In genomic region chr9:77952641-77953341, GRCh38 we compare ENCODE assay signal across 10 cellular contexts.
DNase-seq lines count a peak whose midpoint lies in the region; FAIRE-seq and TF ChIP-seq lines count a peak whose summit lies in the region.
"Had no signal": no experiment of that assay in that cellular context is flagged by ENCODE, and none has a peak within 500 bp of the region (broad histone marks: within the 10 kb centered on the region; RNA-seq: fewer than 3 reads in every experiment).

No MANE protein-coding gene starts in this region.

- no peak overlapping the region for H3K9ac ChIP-seq in mucosa of rectum (ENCODE audit: low read depth in 1 of 2, low read length in 2 of 2)

- no peaks in the 10 kb centered on the region for H3K27me3 ChIP-seq in mucosa of rectum (ENCODE audit: control insufficient read depth in 2 of 2, insufficient read depth in 2 of 2, low read length in 2 of 2)

- no peak overlapping the region for H3K4me3 ChIP-seq in NB4 (ENCODE audit: low read depth, low read length)
- no peak overlapping the region for H3K4me3 ChIP-seq in coronary artery
- H3K4me3 ChIP-seq in mucosa of rectum (ENCODE audit: low read length in 2 of 2), result no peak overlapping the region

- DNase-seq in AG08395 (ENCODE audit: low spot score) (peak; percentile 20), NB4 (ENCODE audit: low read depth) (peak; percentile 36), coronary artery (ENCODE audit: low spot score) (no peak), medulla oblongata (ENCODE audit: extremely low spot score) (no peak), RCC 7860 (ENCODE audit: low spot score) (no peak)
- no peak for DNase-seq in effector CD8-positive, alpha-beta T cell (lab: John Stamatoyannopoulos, UW)
- DNase-seq in activated CD4-positive, alpha-beta T cell treated with anti-CD3 and anti-CD28 coated beads, Interleukin-2, amount 50 U/mL, for 4 hours, result no peak
- DNase-seq: C1 segment of cervical spinal cord had no signal

- H3K9me3 ChIP-seq in mucosa of rectum (ENCODE audit: control insufficient read depth in 2 of 2, low read length in 2 of 2), result no peaks in the 10 kb centered on the region

- H3K27ac ChIP-seq in coronary artery (peak overlapping the region; percentile 14 to 35), mucosa of rectum (ENCODE audit: low read depth in 2 of 2, low read length in 2 of 2) (peak overlapping the region; percentile 2 to 6)
- H3K27ac ChIP-seq: VCaP had no signal

- no peak for TF ChIP-seq POLR2A in NB4 (IDR thresholded peaks at IDR 0.05; ENCODE audit: extremely low read depth, insufficient read length)

- no peak for FAIRE-seq in RCC 7860 (lab: Jason Lieb, UNC)

- TF ChIP-seq CTCF in NB4 (IDR thresholded peaks at IDR 0.05; ENCODE audit: low read depth, low read length) (no peak), coronary artery (IDR thresholded peaks at IDR 0.05) (no peak)

- peaks cover 11 to 30% of the 10 kb centered on the region in 2 donors for H3K4me1 ChIP-seq in mucosa of rectum (ENCODE audit: control insufficient read depth in 2 of 2, insufficient read depth in 2 of 2, low read length in 2 of 2)

- H3K36me3 ChIP-seq in mucosa of rectum (ENCODE audit: control insufficient read depth in 2 of 2, insufficient read depth in 2 of 2, low read length in 2 of 2), result no peaks in the 10 kb centered on the region

Comparison
In these comparisons a context has a peak if more than half of its experiments do, and no peak if none do; other contexts are left out.
1. DNase-seq: peak in AG08395 (single experiment) and NB4 (single experiment); none in coronary artery (single experiment), effector CD8-positive, alpha-beta T cell (single experiment), medulla oblongata (single experiment), RCC 7860 (single experiment) and activated CD4-positive, alpha-beta T cell treated with anti-CD3 and anti-CD28 coated beads, Interleukin-2, amount 50 U/mL, for 4 hours (0 of 2).